1 cellular context compared by ENCODE assay signal in the genomic region with DNA sequence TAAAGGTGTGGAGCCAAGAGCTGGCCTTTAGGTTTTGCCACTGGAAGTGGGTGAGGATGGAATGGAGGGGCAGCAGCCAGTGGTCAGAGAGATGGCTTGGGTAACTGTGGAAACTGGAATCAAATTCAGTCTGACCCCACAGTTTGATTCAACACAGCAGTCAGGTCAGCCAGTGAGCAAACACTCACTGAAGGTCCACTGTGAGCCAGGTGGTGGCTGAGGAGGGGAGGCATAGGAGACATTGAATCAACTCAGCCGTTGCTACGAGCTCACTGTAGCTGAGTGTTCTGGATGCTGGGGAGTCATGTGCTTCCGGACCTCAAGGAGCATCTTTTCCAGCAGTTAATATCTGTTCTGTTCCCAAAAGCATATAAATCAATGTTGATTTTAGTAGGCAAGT.
TF ChIP-seq lines count a peak whose summit lies in the region.

No MANE protein-coding gene starts in this region.

TF ChIP-seq in HepG2, 621 proteins besides CTCF, POLR2A, EP300 and RAD21 (continued from another document):
- TF ChIP-seq CERS6 (CRISPR knock-in tag; IDR thresholded peaks at IDR 0.05): no peak
- no peak for TF ChIP-seq CEBPB (IDR thresholded peaks at IDR 0.05; ENCODE audit: borderline replicate concordance, low read depth, low read length)
- no peak for TF ChIP-seq ZNF501 (CRISPR knock-in tag; IDR thresholded peaks at IDR 0.05)
- TF ChIP-seq HOXA9 (CRISPR knock-in tag; IDR thresholded peaks at IDR 0.05; ENCODE audit: borderline replicate concordance): no peak
- TF ChIP-seq KLF13 (CRISPR knock-in tag; IDR thresholded peaks at IDR 0.05): no peak
- TF ChIP-seq ZMYM2 (CRISPR knock-in tag; IDR thresholded peaks at IDR 0.05): no peak
- no peak for TF ChIP-seq ZKSCAN1 (IDR thresholded peaks at IDR 0.05; ENCODE audit: low read length)
